In genomic region chr20:32168184-32168910, GRCh38 we compare ENCODE assay signal across 10 cellular contexts. TPM values are rescaled to one million over a fixed set of nuclear protein-coding genes. Genes with fewer than 3 reads are reported as not detected.
DNase-seq lines count a peak whose midpoint lies in the region; ATAC-seq lines count a peak whose summit lies in the region.
"Had no signal": no experiment of that assay in that cellular context is flagged by ENCODE, and none has a peak within 500 bp of the region (broad histone marks: within the 10 kb centered on the region; RNA-seq: fewer than 3 reads in every experiment).

No MANE protein-coding gene starts in this region.

- DNase-seq in NCI-H510A treated with DMSO at 0.1 percent for 48 hours (lab: John Stamatoyannopoulos, UW) (peak; percentile 60), NCI-H510A (lab: John Stamatoyannopoulos, UW) (no peak), NCI-H2196 treated with DMSO at 0.1 percent for 48 hours (lab: John Stamatoyannopoulos, UW; ENCODE audit: unreplicated experiment) (peak; percentile 16), ecto neural progenitor cell (ENCODE audit: low spot score) (peak; percentile 57), renal cortical epithelial cell (ENCODE audit: low read depth) (peak; percentile 66), NOMO-1 treated with DMSO at 0.1 percent for 48 hours (lab: John Stamatoyannopoulos, UW; ENCODE audit: unreplicated experiment) (no peak)
- DNase-seq: kidney glomerular epithelial cell, NCI-H526 treated with DMSO at 0.1 percent for 48 hours had no signal

- ATAC-seq in HG03039 (IDR thresholded peaks at IDR 0.05; ENCODE audit: unreplicated experiment) (no peak), HG03439 (IDR thresholded peaks at IDR 0.05; ENCODE audit: unreplicated experiment) (no peak)

RNA-seq across cellular contexts. Expression of gene PLAGL2, which starts 39.2 kb away (rescaled TPM):
- total RNA-seq in renal cortical epithelial cell = 2.6 and 4.3 TPM in 2 replicates

RNA-seq across cellular contexts. Expression of gene POFUT1, which starts 39.3 kb away (rescaled TPM):
- total RNA-seq in renal cortical epithelial cell = 26.0 and 36.0 TPM in 2 replicates

RNA-seq across cellular contexts. Expression of gene TM9SF4, which starts 58.8 kb away (rescaled TPM):
- 22.6 and 56.0 TPM in 2 replicates for total RNA-seq in renal cortical epithelial cell

Comparison
In these comparisons a context has a peak if more than half of its experiments do, and no peak if none do; other contexts are left out.
1. DNase-seq: peak in NCI-H510A treated with DMSO at 0.1 percent for 48 hours (single experiment), NCI-H2196 treated with DMSO at 0.1 percent for 48 hours (single experiment), ecto neural progenitor cell (single experiment) and renal cortical epithelial cell (single experiment); none in NCI-H510A (single experiment) and NOMO-1 treated with DMSO at 0.1 percent for 48 hours (single experiment).